Comparison of ENCODE assay signal across 8 cellular contexts in genomic region chr7:137009404-137009803, GRCh38.
"Had no signal": no experiment of that assay in that cellular context is flagged by ENCODE, and none has a peak within 500 bp of the region (broad histone marks: within the 10 kb centered on the region; RNA-seq: fewer than 3 reads in every experiment).

No MANE protein-coding gene starts in this region.

- ATAC-seq: HCT116, HepG2 had no signal

- H3K36me3 ChIP-seq: HAP-1 had no signal

- H3K9me3 ChIP-seq: HAP-1 had no signal

- H3K4me1 ChIP-seq: HAP-1 had no signal

- H3K27ac ChIP-seq: GM23248, HL-60 had no signal

- H3K4me3 ChIP-seq: GM23248, HAP-1 had no signal

- DNase-seq: GM23248, GOT3, H7, HFFc6 had no signal
